ENCODE assay signal across 9 cellular contexts in genomic region chr9:133945977-133946753, GRCh38. TPM values are rescaled to one million over a fixed set of nuclear protein-coding genes. Genes with fewer than 3 reads are reported as not detected.
A peak's percentile ranks its signal among the peaks of the same experiment; 100 is the strongest.
DNase-seq lines count a peak whose midpoint lies in the region; ATAC-seq and TF ChIP-seq lines count a peak whose summit lies in the region.
"Had no signal": no experiment of that assay in that cellular context is flagged by ENCODE, and none has a peak within 500 bp of the region (broad histone marks: within the 10 kb centered on the region; RNA-seq: fewer than 3 reads in every experiment).

No MANE protein-coding gene starts in this region.

- H3K27me3 ChIP-seq in RWPE2 (ENCODE audit: insufficient read depth, poor library complexity, severe bottlenecking) (no peaks in the 10 kb centered on the region), sigmoid colon (no peaks in the 10 kb centered on the region)

- DNase-seq in RWPE2 (ENCODE audit: low spot score): no peak
- DNase-seq in sigmoid colon: peak; percentile 46
- no peak for DNase-seq in activated effector memory CD4-positive, alpha-beta T cell treated with anti-CD3 and anti-CD28 coated beads, Interleukin-2, amount 50 U/mL, for 16 hours
- DNase-seq in NOMO-1 (lab: John Stamatoyannopoulos, UW; ENCODE audit: unreplicated experiment in 2 of 2): no peak
- no peak for DNase-seq in stimulated activated CD4-positive, alpha-beta T cell treated with anti-CD3 and anti-CD28 coated beads, Interleukin-15, amount 100 ng/mL, for 24 hours
- DNase-seq: NCI-H446 treated with DMSO at 0.1 percent for 48 hours had no signal

- H3K9me3 ChIP-seq in RWPE2 (ENCODE audit: severe bottlenecking) (no peaks in the 10 kb centered on the region), sigmoid colon (no peaks in the 10 kb centered on the region)

- TF ChIP-seq CTCF in RWPE2 (IDR thresholded peaks at IDR 0.05; ENCODE audit: poor library complexity, severe bottlenecking): no peak
- TF ChIP-seq CTCF in sigmoid colon (IDR thresholded peaks at IDR 0.05): no peak

- TF ChIP-seq POLR2A in sigmoid colon (IDR thresholded peaks at IDR 0.05): no peak

- intact Hi-C loops in sigmoid colon (cut with DNase I): no loop called here

- H3K27ac ChIP-seq in RWPE2 (ENCODE audit: poor library complexity, severe bottlenecking): peak overlapping the region; percentile 91
- no peak overlapping the region for H3K27ac ChIP-seq in sigmoid colon
- H3K27ac ChIP-seq: HL-60 had no signal

- H3K36me3 ChIP-seq in RWPE2 (ENCODE audit: low read depth) (peaks cover 13% of the 10 kb centered on the region), sigmoid colon (no peaks in the 10 kb centered on the region)

- no peak for TF ChIP-seq EP300 in sigmoid colon (IDR thresholded peaks at IDR 0.05)

- 84 to 92% methylated on average over 14 of the region's 14 CpGs for WGBS in sigmoid colon, 2 donors

- ATAC-seq in GM19023 (IDR thresholded peaks at IDR 0.05; ENCODE audit: unreplicated experiment): peak; percentile 62
- peak; percentile 42 for ATAC-seq in HG02571 (IDR thresholded peaks at IDR 0.05; ENCODE audit: unreplicated experiment)
- no peak for ATAC-seq in RWPE2 (ENCODE audit: low read depth)

- no peak overlapping the region for H3K4me3 ChIP-seq in RWPE2 (ENCODE audit: severe bottlenecking)
- H3K4me3 ChIP-seq in sigmoid colon: no peak overlapping the region

- peaks cover 17% of the 10 kb centered on the region for H3K4me1 ChIP-seq in RWPE2 (ENCODE audit: insufficient read depth, poor library complexity, severe bottlenecking)
- peaks cover 0 to 3% (median 1%) of the 10 kb centered on the region in 4 donors for H3K4me1 ChIP-seq in sigmoid colon

RNA-seq across cellular contexts. Expression of gene VAV2, which starts 46.0 kb away (rescaled TPM):
- total RNA-seq in sigmoid colon: 1 to 10 TPM; 3.8 to 7.2 (median 6.6) TPM
- polyA plus RNA-seq in sigmoid colon: 10 to 100 TPM; 14.4 to 23.3 (median 18.5) TPM
